In genomic region chr1:195962051-195962450, GRCh38 we compare ENCODE assay signal across 31 cellular contexts.
"Had no signal": no experiment of that assay in that cellular context is flagged by ENCODE, and none has a peak within 500 bp of the region (broad histone marks: within the 10 kb centered on the region; RNA-seq: fewer than 3 reads in every experiment).

No MANE protein-coding gene starts in this region.

- DNase-seq: activated CD4-positive, alpha-beta memory T cell treated with anti-CD3 and anti-CD28 coated beads for 36 hours; activated CD4-positive, alpha-beta T cell treated with anti-CD3 and anti-CD28 coated beads for 36 hours; activated CD4-positive, alpha-beta T cell treated with anti-CD3 and anti-CD28 coated beads, Interleukin-2, amount 10 ng/mL, durations not matched to agents 24 days and 14 days; activated CD4-positive, CD25-positive, alpha-beta regulatory T cell; activated CD4-positive, CD25-positive, alpha-beta regulatory T cell treated with anti-CD3 and anti-CD28 coated beads, Interleukin-2, amount 50 U/mL, for 72 hours; activated CD8-positive, alpha-beta memory T cell treated with anti-CD3 and anti-CD28 coated beads, Interleukin-2, amount 10 ng/mL, durations not matched to agents 7 days and 5 days; activated CD8-positive, alpha-beta memory T cell treated with anti-CD3 and anti-CD28 coated beads, Interleukin-2, amount 50 U/mL, for 4 hours; activated CD8-positive, alpha-beta T cell treated with anti-CD3 and anti-CD28 coated beads, Interleukin-2, amount 10 ng/mL, durations not matched to agents 7 days and 5 days; activated effector memory CD4-positive, alpha-beta T cell treated with anti-CD3 and anti-CD28 coated beads, Interleukin-2, amount 50 U/mL, for 16 hours; activated naive CD4-positive, alpha-beta T cell treated with anti-CD3 and anti-CD28 coated beads for 36 hours; activated naive CD8-positive, alpha-beta T cell treated with anti-CD3 and anti-CD28 coated beads for 36 hours; activated naive CD8-positive, alpha-beta T cell treated with anti-CD3 and anti-CD28 coated beads, Interleukin-2, amount 50 U/mL, for 24 hours; activated T-cell treated with anti-CD3 and anti-CD28 coated beads, Interleukin-2, amount 50 U/mL, for 1 hour; activated T-cell treated with anti-CD3 and anti-CD28 coated beads, Interleukin-2, amount 50 U/mL, for 48 hours; adrenal gland; amygdala; aorta; body of pancreas; central memory CD4-positive, alpha-beta T cell; cerebellar nuclear complex; colonic mucosa; effector CD8-positive, alpha-beta T cell; esophagus squamous epithelium; foreskin melanocyte; T-helper 2 cell had no signal

- H3K9me3 ChIP-seq: adrenal gland, body of pancreas, breast epithelium, colonic mucosa, esophagus squamous epithelium, gastroesophageal sphincter had no signal

- H3K27me3 ChIP-seq: adrenal gland, body of pancreas, breast epithelium, cardiac muscle cell, colonic mucosa, esophagus squamous epithelium, gastroesophageal sphincter had no signal

- H3K36me3 ChIP-seq: adrenal gland, breast epithelium, cardiac muscle cell, colonic mucosa, esophagus squamous epithelium, gastroesophageal sphincter had no signal

- FAIRE-seq: endometrium, endothelial cell of umbilical vein had no signal

- ATAC-seq: activated CD4-positive, alpha-beta T cell treated with anti-CD3 and anti-CD28 coated beads for 36 hours; activated CD8-positive, alpha-beta memory T cell treated with anti-CD3 and anti-CD28 coated beads, Interleukin-2, amount 10 ng/mL, durations not matched to agents 7 days and 5 days; activated CD8-positive, alpha-beta T cell treated with anti-CD3 and anti-CD28 coated beads, Interleukin-2, amount 10 ng/mL, durations not matched to agents 7 days and 5 days; activated naive CD8-positive, alpha-beta T cell treated with anti-CD3 and anti-CD28 coated beads, Interleukin-2, amount 50 U/mL, for 24 hours; body of pancreas; gastroesophageal sphincter had no signal

- H3K4me1 ChIP-seq: adrenal gland, body of pancreas, breast epithelium, colonic mucosa, gastroesophageal sphincter had no signal

- H3K27ac ChIP-seq: adrenal gland, body of pancreas, breast epithelium, cardiac muscle cell, colonic mucosa, epithelial cell of prostate, esophagus squamous epithelium, gastroesophageal sphincter had no signal

- H3K4me3 ChIP-seq: adrenal gland, body of pancreas, breast epithelium, cardiac muscle cell, colonic mucosa, esophagus squamous epithelium, gastroesophageal sphincter had no signal
